ENCODE assay signal across 2 cellular contexts in the genomic region with DNA sequence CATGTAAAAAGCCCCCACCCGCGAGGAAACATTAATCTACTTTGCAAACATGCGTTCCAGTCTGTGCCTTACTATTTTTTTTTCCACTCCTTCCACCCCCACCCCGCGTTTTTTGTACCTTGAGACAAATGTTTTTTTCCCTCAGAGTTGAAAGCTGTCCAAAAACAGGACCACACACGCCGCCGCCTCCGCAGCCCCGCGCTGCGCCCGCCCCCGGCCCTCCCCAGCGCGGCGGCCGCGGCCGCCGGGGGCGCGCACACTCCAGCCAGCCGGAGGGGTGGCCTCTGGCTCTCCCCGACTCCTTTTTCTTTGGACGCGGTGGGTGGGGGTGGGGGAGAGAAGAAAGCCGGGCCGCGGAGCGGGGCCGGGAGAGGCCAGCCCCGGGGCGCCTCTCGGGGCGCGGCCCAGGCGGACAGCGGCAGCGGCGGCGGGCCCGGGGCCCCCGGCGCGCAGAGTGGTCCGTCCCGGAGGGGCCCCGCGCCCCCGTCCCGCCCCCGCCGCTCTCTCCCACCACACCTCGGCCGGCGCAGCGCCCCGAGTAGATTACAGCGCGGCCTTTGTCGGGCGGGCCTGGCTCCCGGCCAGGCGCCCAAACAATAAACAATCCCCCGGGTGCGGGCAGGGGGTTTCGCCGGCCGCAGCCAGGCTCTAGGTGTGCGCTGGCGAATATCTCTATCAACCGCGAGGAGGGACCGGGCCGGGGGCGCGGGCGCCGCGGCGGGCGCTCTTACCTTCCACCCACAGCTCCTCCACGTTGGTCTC.
TF ChIP-seq lines count a peak whose summit lies in the region.

No MANE protein-coding gene starts in this region.

TF ChIP-seq in A549, 52 proteins besides CTCF, POLR2A, EP300 and RAD21 (continued from another document):
- TF ChIP-seq, protein P1, sequence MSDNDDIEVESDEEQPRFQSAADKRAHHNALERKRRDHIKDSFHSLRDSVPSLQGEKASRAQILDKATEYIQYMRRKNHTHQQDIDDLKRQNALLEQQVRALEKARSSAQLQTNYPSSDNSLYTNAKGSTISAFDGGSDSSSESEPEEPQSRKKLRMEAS (IDR thresholded peaks at IDR 0.05) = peak; percentile 17; the same call in 1 of the 2 replicates
- TF ChIP-seq RCOR1 (IDR thresholded peaks at IDR 0.05; ENCODE audit: low read depth, low read length) = no peak

TF ChIP-seq in liver, 16 proteins besides CTCF, POLR2A, EP300 and RAD21 (continued from another document):
- TF ChIP-seq, protein P2, sequence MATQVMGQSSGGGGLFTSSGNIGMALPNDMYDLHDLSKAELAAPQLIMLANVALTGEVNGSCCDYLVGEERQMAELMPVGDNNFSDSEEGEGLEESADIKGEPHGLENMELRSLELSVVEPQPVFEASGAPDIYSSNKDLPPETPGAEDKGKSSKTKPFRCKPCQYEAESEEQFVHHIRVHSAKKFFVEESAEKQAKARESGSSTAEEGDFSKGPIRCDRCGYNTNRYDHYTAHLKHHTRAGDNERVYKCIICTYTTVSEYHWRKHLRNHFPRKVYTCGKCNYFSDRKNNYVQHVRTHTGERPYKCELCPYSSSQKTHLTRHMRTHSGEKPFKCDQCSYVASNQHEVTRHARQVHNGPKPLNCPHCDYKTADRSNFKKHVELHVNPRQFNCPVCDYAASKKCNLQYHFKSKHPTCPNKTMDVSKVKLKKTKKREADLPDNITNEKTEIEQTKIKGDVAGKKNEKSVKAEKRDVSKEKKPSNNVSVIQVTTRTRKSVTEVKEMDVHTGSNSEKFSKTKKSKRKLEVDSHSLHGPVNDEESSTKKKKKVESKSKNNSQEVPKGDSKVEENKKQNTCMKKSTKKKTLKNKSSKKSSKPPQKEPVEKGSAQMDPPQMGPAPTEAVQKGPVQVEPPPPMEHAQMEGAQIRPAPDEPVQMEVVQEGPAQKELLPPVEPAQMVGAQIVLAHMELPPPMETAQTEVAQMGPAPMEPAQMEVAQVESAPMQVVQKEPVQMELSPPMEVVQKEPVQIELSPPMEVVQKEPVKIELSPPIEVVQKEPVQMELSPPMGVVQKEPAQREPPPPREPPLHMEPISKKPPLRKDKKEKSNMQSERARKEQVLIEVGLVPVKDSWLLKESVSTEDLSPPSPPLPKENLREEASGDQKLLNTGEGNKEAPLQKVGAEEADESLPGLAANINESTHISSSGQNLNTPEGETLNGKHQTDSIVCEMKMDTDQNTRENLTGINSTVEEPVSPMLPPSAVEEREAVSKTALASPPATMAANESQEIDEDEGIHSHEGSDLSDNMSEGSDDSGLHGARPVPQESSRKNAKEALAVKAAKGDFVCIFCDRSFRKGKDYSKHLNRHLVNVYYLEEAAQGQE (IDR thresholded peaks at IDR 0.05) = no peak
- no peak for TF ChIP-seq FOXA1 (IDR thresholded peaks at IDR 0.05)
- no peak for TF ChIP-seq HNF4A (conservative IDR thresholded peaks at IDR 0.05)
